12 cellular contexts compared by ENCODE assay signal in genomic region chr13:97945342-97945741, GRCh38.
"Had no signal": no experiment of that assay in that cellular context is flagged by ENCODE, and none has a peak within 500 bp of the region (broad histone marks: within the 10 kb centered on the region; RNA-seq: fewer than 3 reads in every experiment).

No MANE protein-coding gene starts in this region.

- H2AFZ ChIP-seq: neural progenitor cell had no signal

- H3K9ac ChIP-seq: neural progenitor cell had no signal

- H3K27ac ChIP-seq: ascending aorta, neural progenitor cell, skin epidermis, stomach had no signal

- H3K4me1 ChIP-seq: ascending aorta, neural progenitor cell, stomach had no signal

- H3K4me2 ChIP-seq: neural progenitor cell had no signal

- H3K9me3 ChIP-seq: ascending aorta had no signal

- DNase-seq: activated CD4-positive, alpha-beta T cell treated with anti-CD3 and anti-CD28 coated beads, Interleukin-2, amount 50 U/mL, for 4 hours; activated gamma-delta T cell; activated T-cell treated with anti-CD3 and anti-CD28 coated beads, Interleukin-2, amount 50 U/mL, for 4 hours; caudate nucleus; endodermal cell; erythroblast; hypothalamus; retina; stomach had no signal

- H3K36me3 ChIP-seq: ascending aorta, neural progenitor cell, stomach had no signal

- H3K4me3 ChIP-seq: ascending aorta, neural progenitor cell, skin epidermis, stomach had no signal

- H3K27me3 ChIP-seq: ascending aorta, neural progenitor cell, stomach had no signal
